In genomic region chr17:48488548-48489106, GRCh38 we compare ENCODE assay signal across 20 cellular contexts. TPM values are rescaled to one million over a fixed set of nuclear protein-coding genes. Genes with fewer than 3 reads are reported as not detected.
DNase-seq lines count a peak whose midpoint lies in the region; ATAC-seq lines count a peak whose summit lies in the region.
"Had no signal": no experiment of that assay in that cellular context is flagged by ENCODE, and none has a peak within 500 bp of the region (broad histone marks: within the 10 kb centered on the region; RNA-seq: fewer than 3 reads in every experiment).

No MANE protein-coding gene starts in this region.

- ATAC-seq in GM18861 (IDR thresholded peaks at IDR 0.05; ENCODE audit: unreplicated experiment) (no peak), HG03432 (IDR thresholded peaks at IDR 0.05; ENCODE audit: unreplicated experiment) (no peak)
- ATAC-seq: effector memory CD8-positive, alpha-beta T cell; left lobe of liver had no signal

- H3K4me1 Mint-ChIP-seq in activated CD4-positive, alpha-beta T cell treated with anti-CD3 and anti-CD28 coated beads, Interleukin-2, amount 10 ng/mL, durations not matched to agents 7 days and 5 days = peaks cover 41% of the 10 kb centered on the region

- no peaks in the 10 kb centered on the region for H3K36me3 Mint-ChIP-seq in activated CD4-positive, alpha-beta T cell treated with anti-CD3 and anti-CD28 coated beads, Interleukin-2, amount 10 ng/mL, durations not matched to agents 7 days and 5 days (ENCODE audit: low read depth)

- in situ Hi-C loops in KBM-7 (cut with MboI; ENCODE audit: low pct_unique_long_range_greater_than_20kb, low sequenced_read_pairs) = no loop called here

- H3K9me3 Mint-ChIP-seq in activated CD4-positive, alpha-beta T cell treated with anti-CD3 and anti-CD28 coated beads, Interleukin-2, amount 10 ng/mL, durations not matched to agents 7 days and 5 days = no peaks in the 10 kb centered on the region
- H3K9me3 Mint-ChIP-seq: CD4-positive, alpha-beta T cell; effector memory CD8-positive, alpha-beta T cell had no signal

- peaks cover 14% of the 10 kb centered on the region for H3K27me3 Mint-ChIP-seq in activated CD4-positive, alpha-beta T cell treated with anti-CD3 and anti-CD28 coated beads, Interleukin-2, amount 10 ng/mL, durations not matched to agents 7 days and 5 days

- no peak for DNase-seq in activated CD4-positive, alpha-beta T cell treated with anti-CD3 and anti-CD28 coated beads, Interleukin-2, amount 10 ng/mL, durations not matched to agents 7 days and 5 days
- DNase-seq in activated CD4-positive, alpha-beta T cell treated with anti-CD3 and anti-CD28 coated beads for 1 hour = no peak
- DNase-seq in KBM-7 = peak; percentile 86
- peak; percentile 76 for DNase-seq in amniotic epithelial cell (ENCODE audit: low read depth)
- DNase-seq in mucosa of gallbladder (ENCODE audit: low spot score) = peak; percentile 14
- DNase-seq in NOMO-1 treated with dmso at 0.1 percent for 144 hours (lab: John Stamatoyannopoulos, UW; ENCODE audit: unreplicated experiment) = no peak
- DNase-seq: ACHN; aorta; CD4-positive, alpha-beta T cell; effector memory CD8-positive, alpha-beta T cell; NCI-H1048; NCI-H2107; NCI-H774; RPMI8226; stimulated activated CD4-positive, alpha-beta T cell treated with anti-CD3 and anti-CD28 coated beads, Interleukin-2, amount 100 ng/mL, for 48 hours had no signal

- CTCF ChIA-PET in activated CD4-positive, alpha-beta T cell treated with anti-CD3 and anti-CD28 coated beads, Interleukin-2, amount 10 ng/mL, durations not matched to agents 7 days and 5 days (lab: Charles Lee) = interaction anchor here (0.7 to 1.0 kb wide), 2 partner anchors 14 to 455 kb away, joined by 3 read pairs; no protein-coding TSS in a partner anchor

- peak overlapping the region; percentile 58 for H3K27ac Mint-ChIP-seq in activated CD4-positive, alpha-beta T cell treated with anti-CD3 and anti-CD28 coated beads, Interleukin-2, amount 10 ng/mL, durations not matched to agents 7 days and 5 days
- H3K27ac Mint-ChIP-seq: CD4-positive, alpha-beta T cell; effector memory CD8-positive, alpha-beta T cell had no signal

- no peak overlapping the region for H3K4me3 Mint-ChIP-seq in activated CD4-positive, alpha-beta T cell treated with anti-CD3 and anti-CD28 coated beads, Interleukin-2, amount 10 ng/mL, durations not matched to agents 7 days and 5 days
- H3K4me3 Mint-ChIP-seq: CD4-positive, alpha-beta T cell; effector memory CD8-positive, alpha-beta T cell had no signal

- POLR2A ChIA-PET in activated CD4-positive, alpha-beta T cell treated with anti-CD3 and anti-CD28 coated beads, Interleukin-2, amount 10 ng/mL, durations not matched to agents 7 days and 5 days (lab: Charles Lee) = interaction anchor here (0.6 kb wide), 1 partner anchor 358 kb away, joined by 3 read pairs; no protein-coding TSS in a partner anchor

RNA-seq across cellular contexts. Expression of gene HOXB1, which starts 42.2 kb away (rescaled TPM):
- total RNA-seq in activated CD4-positive, alpha-beta T cell treated with anti-CD3 and anti-CD28 coated beads, Interleukin-2, amount 10 ng/mL, durations not matched to agents 7 days and 5 days = not detected
- not detected for total RNA-seq in mucosa of gallbladder
- total RNA-seq: aorta; CD4-positive, alpha-beta T cell; cerebellum; Daoy; left lobe of liver had no signal

RNA-seq across cellular contexts. Expression of gene HOXB2, which starts 56.3 kb away (rescaled TPM):
- 1 to 10 TPM; 3.4 to 4.7 TPM for total RNA-seq in activated CD4-positive, alpha-beta T cell treated with anti-CD3 and anti-CD28 coated beads, Interleukin-2, amount 10 ng/mL, durations not matched to agents 7 days and 5 days
- 23.4 TPM for total RNA-seq in mucosa of gallbladder
- total RNA-seq: cerebellum had no signal

RNA-seq across cellular contexts. Expression of gene SKAP1, which starts 58.6 kb away (rescaled TPM):
- total RNA-seq in activated CD4-positive, alpha-beta T cell treated with anti-CD3 and anti-CD28 coated beads, Interleukin-2, amount 10 ng/mL, durations not matched to agents 7 days and 5 days = 100 to 1,000 TPM; 123 to 144 TPM
- total RNA-seq in mucosa of gallbladder = 5.4 TPM

Comparison
In these comparisons a context has a peak if more than half of its experiments do, and no peak if none do; other contexts are left out.
1. DNase-seq: peak in KBM-7 (single experiment), amniotic epithelial cell (single experiment) and mucosa of gallbladder (single experiment); none in activated CD4-positive, alpha-beta T cell treated with anti-CD3 and anti-CD28 coated beads, Interleukin-2, amount 10 ng/mL, durations not matched to agents 7 days and 5 days (single experiment), activated CD4-positive, alpha-beta T cell treated with anti-CD3 and anti-CD28 coated beads for 1 hour (single experiment) and NOMO-1 treated with dmso at 0.1 percent for 144 hours (single experiment).
2. RNA of gene SKAP1, which starts 58.6 kb away (total RNA-seq): 123 to 144 TPM in activated CD4-positive, alpha-beta T cell treated with anti-CD3 and anti-CD28 coated beads, Interleukin-2, amount 10 ng/mL, durations not matched to agents 7 days and 5 days; 5.4 TPM in mucosa of gallbladder (single experiment); every median in the first group is over 10 times any median in the second.